ENCODE assay signal across 21 cellular contexts in the genomic region with DNA sequence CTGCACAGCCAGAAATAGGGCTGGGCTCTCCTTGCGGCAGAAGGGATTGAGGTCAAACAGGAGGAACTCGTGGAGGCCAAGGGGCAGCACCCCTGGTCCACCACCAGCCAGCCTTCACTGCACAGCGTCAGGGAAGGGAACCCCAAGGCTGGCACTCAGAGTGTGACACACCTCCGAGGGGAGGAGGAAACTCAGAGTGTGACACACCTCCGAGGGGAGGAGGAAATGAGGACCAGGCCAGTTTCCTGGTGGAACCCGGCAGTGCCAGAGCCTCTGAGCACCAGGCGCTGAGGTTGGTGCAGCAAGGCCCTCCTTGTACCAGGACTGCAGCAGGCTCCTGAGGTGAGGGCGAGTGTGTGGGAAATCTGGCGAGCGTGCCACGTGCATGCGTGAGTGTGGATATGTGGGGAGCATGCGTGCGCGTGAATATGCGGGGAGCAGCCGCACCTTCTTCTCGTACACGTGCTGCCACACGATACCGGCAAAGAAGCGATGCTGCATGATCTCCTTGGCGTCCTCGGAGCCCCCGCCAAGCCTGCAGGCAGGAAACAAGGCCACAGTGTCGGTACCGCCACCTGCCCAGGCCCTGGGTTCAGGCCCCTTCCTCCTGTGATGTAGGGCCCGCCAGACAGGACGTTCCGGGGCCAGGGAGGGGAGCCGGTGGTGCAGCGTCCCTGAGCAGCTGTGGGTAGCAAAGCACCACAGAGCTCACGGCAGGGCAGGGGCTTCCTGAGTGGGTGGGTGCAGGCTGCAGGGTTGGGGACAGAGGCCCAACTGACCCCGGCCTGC. TPM values are rescaled to one million over a fixed set of nuclear protein-coding genes. Genes with fewer than 3 reads are reported as not detected.
DNase-seq lines count a peak whose midpoint lies in the region; ATAC-seq and TF ChIP-seq lines count a peak whose summit lies in the region.
"Had no signal": no experiment of that assay in that cellular context is flagged by ENCODE, and none has a peak within 500 bp of the region (broad histone marks: within the 10 kb centered on the region; RNA-seq: fewer than 3 reads in every experiment).

No MANE protein-coding gene starts in this region.

- H3K4me3 Mint-ChIP-seq in stimulated activated effector memory CD8-positive, alpha-beta T cell treated with anti-CD3 and anti-CD28 coated beads, Interleukin-12 subunit alpha, Interleukin-12 subunit beta, amount 100 ng/mL, for 72 hours, result no peak overlapping the region
- H3K4me3 Mint-ChIP-seq in activated CD4-positive, alpha-beta memory T cell treated with anti-CD3 and anti-CD28 coated beads for 36 hours, result no peak overlapping the region
- H3K4me3 Mint-ChIP-seq: CD4-positive, alpha-beta memory T cell; H9 had no signal

- H3K4me1 Mint-ChIP-seq in stimulated activated effector memory CD8-positive, alpha-beta T cell treated with anti-CD3 and anti-CD28 coated beads, Interleukin-12 subunit alpha, Interleukin-12 subunit beta, amount 100 ng/mL, for 72 hours, result peaks cover 11% of the 10 kb centered on the region
- no peaks in the 10 kb centered on the region for H3K4me1 Mint-ChIP-seq in activated CD4-positive, alpha-beta memory T cell treated with anti-CD3 and anti-CD28 coated beads for 36 hours (ENCODE audit: low read depth)

- no peaks in the 10 kb centered on the region for H3K27me3 Mint-ChIP-seq in activated CD4-positive, alpha-beta memory T cell treated with anti-CD3 and anti-CD28 coated beads for 36 hours
- H3K27me3 Mint-ChIP-seq: CD4-positive, alpha-beta memory T cell had no signal

- peak overlapping the region; percentile 56 for H3K27ac Mint-ChIP-seq in stimulated activated effector memory CD8-positive, alpha-beta T cell treated with anti-CD3 and anti-CD28 coated beads, Interleukin-12 subunit alpha, Interleukin-12 subunit beta, amount 100 ng/mL, for 72 hours
- H3K27ac Mint-ChIP-seq in activated CD4-positive, alpha-beta memory T cell treated with anti-CD3 and anti-CD28 coated beads for 36 hours, result no peak overlapping the region
- H3K27ac Mint-ChIP-seq: H9 had no signal

- no peak for TF ChIP-seq CTCF in HEK293 (tag by site-specific recombination; IDR thresholded peaks at IDR 0.05)
- TF ChIP-seq CTCF in colonic mucosa (IDR thresholded peaks at IDR 0.05), result no peak
- no peak for TF ChIP-seq CTCF in left lung (IDR thresholded peaks at IDR 0.05)
- TF ChIP-seq CTCF in coronary artery (IDR thresholded peaks at IDR 0.05), result no peak

- CTCF ChIA-PET in HEK293 (lab: Yijun Ruan, JAX), result interaction anchor here (0.6 to 1.2 kb wide), 2 partner anchors 54 to 201 kb away, joined by 4 read pairs; no protein-coding TSS in a partner anchor
- CTCF ChIA-PET in activated CD4-positive, alpha-beta memory T cell treated with anti-CD3 and anti-CD28 coated beads for 36 hours (lab: Charles Lee), result interaction anchor here (1.0 to 7.5 kb wide), 3 partner anchors 14 to 54 kb away, joined by 3 to 99 read pairs (median 4); no protein-coding TSS in a partner anchor

- H3K4me1 ChIP-seq in HEK293 (ENCODE audit: control insufficient read depth, insufficient read depth, low read length) (peaks cover 4% of the 10 kb centered on the region; the same call in 1 of the 2 replicates), colonic mucosa (peaks cover 3% of the 10 kb centered on the region), left lung (peaks cover 9 to 10% of the 10 kb centered on the region in 2 donors)

- intact Hi-C loops in colonic mucosa (cut with DNase I) (loop anchor here (10.0 kb wide), 1 partner anchor 283 kb away; no protein-coding TSS in a partner anchor), left lung (cut with DNase I) (no loop called here)
- intact Hi-C loops in activated CD4-positive, alpha-beta memory T cell treated with anti-CD3 and anti-CD28 coated beads for 36 hours (cut with micrococcal nuclease), result no loop called here

- H3K4me3 ChIP-seq in HEK293 (ENCODE audit: low read depth, low read length) (no peak overlapping the region), colonic mucosa (no peak overlapping the region), left lung (no peak overlapping the region), coronary artery (no peak overlapping the region)
- H3K4me3 ChIP-seq: GM23248, SJSA1 had no signal

- H3K9ac ChIP-seq in colonic mucosa (ENCODE audit: low read depth in 2 of 2, low read length in 2 of 2), result no peak overlapping the region
- H3K9ac ChIP-seq: BLaER1 treated with 17β-estradiol and CSF1 and Interleukin-3, amounts not matched to agents 10 nM and 100 nM; GM23248 had no signal

- no peaks in the 10 kb centered on the region for H3K9me3 ChIP-seq in HEK293 (ENCODE audit: control insufficient read depth, insufficient read depth, low read depth, low read length)
- H3K9me3 ChIP-seq in colonic mucosa, result no peaks in the 10 kb centered on the region
- peaks cover 0 to 5% of the 10 kb centered on the region in 2 donors for H3K9me3 ChIP-seq in left lung
- H3K9me3 ChIP-seq: Caco-2 had no signal

- H3K9me3 Mint-ChIP-seq in stimulated activated effector memory CD8-positive, alpha-beta T cell treated with anti-CD3 and anti-CD28 coated beads, Interleukin-12 subunit alpha, Interleukin-12 subunit beta, amount 100 ng/mL, for 72 hours, result no peaks in the 10 kb centered on the region
- peaks cover 4% of the 10 kb centered on the region for H3K9me3 Mint-ChIP-seq in activated CD4-positive, alpha-beta memory T cell treated with anti-CD3 and anti-CD28 coated beads for 36 hours
- H3K9me3 Mint-ChIP-seq: CD4-positive, alpha-beta memory T cell had no signal

- no peak overlapping the region for H3K27ac ChIP-seq in HEK293 (ENCODE audit: extremely low read depth, low read depth, low read length)
- H3K27ac ChIP-seq in colonic mucosa, result no peak overlapping the region
- H3K27ac ChIP-seq in left lung, result no peak overlapping the region
- H3K27ac ChIP-seq in coronary artery, result no peak overlapping the region
- H3K27ac ChIP-seq: BLaER1 treated with 17β-estradiol and CSF1 and Interleukin-3, amounts not matched to agents 10 nM and 100 nM; GM23248; SJSA1 had no signal

- ATAC-seq in left lung, result peak; percentile 20
- no peak for ATAC-seq in stimulated activated effector memory CD8-positive, alpha-beta T cell treated with anti-CD3 and anti-CD28 coated beads, Interleukin-12 subunit alpha, Interleukin-12 subunit beta, amount 100 ng/mL, for 72 hours
- ATAC-seq: Right ventricle myocardium inferior had no signal

- peaks cover 71% of the 10 kb centered on the region for H3K36me3 Mint-ChIP-seq in stimulated activated effector memory CD8-positive, alpha-beta T cell treated with anti-CD3 and anti-CD28 coated beads, Interleukin-12 subunit alpha, Interleukin-12 subunit beta, amount 100 ng/mL, for 72 hours
- H3K36me3 Mint-ChIP-seq in activated CD4-positive, alpha-beta memory T cell treated with anti-CD3 and anti-CD28 coated beads for 36 hours, result peaks cover 36% of the 10 kb centered on the region

- H3K27me3 ChIP-seq in colonic mucosa (no peaks in the 10 kb centered on the region), left lung (no peaks in the 10 kb centered on the region)
- H3K27me3 ChIP-seq: BLaER1 treated with 17β-estradiol and CSF1 and Interleukin-3, amounts not matched to agents 10 nM and 100 nM; SJSA1 had no signal

- POLR2A ChIA-PET in HEK293 (lab: Yijun Ruan, JAX), result interaction anchor here (1.6 kb wide), 1 partner anchor 19 kb away, joined by 3 read pairs; no protein-coding TSS in a partner anchor
- POLR2A ChIA-PET in activated CD4-positive, alpha-beta memory T cell treated with anti-CD3 and anti-CD28 coated beads for 36 hours (lab: Charles Lee), result no interaction called here

- H3K36me3 ChIP-seq in HEK293 (ENCODE audit: control insufficient read depth in 2 of 2, insufficient read depth in 1 of 2, low read length in 2 of 2), result peaks cover 0 to 73% of the 10 kb centered on the region in 2 experiments; a peak in 2 of 3 replicates
- peaks cover 3% of the 10 kb centered on the region for H3K36me3 ChIP-seq in colonic mucosa
- peaks cover 0 to 74% of the 10 kb centered on the region in 2 donors for H3K36me3 ChIP-seq in left lung

- peak; percentile 52 for DNase-seq in colonic mucosa
- peak in 1 of 2 donors; percentile 74 for DNase-seq in left lung
- no peak for DNase-seq in stimulated activated effector memory CD8-positive, alpha-beta T cell treated with anti-CD3 and anti-CD28 coated beads, Interleukin-12 subunit alpha, Interleukin-12 subunit beta, amount 100 ng/mL, for 72 hours (ENCODE audit: low spot score in 2 of 2)
- no peak for DNase-seq in coronary artery (ENCODE audit: low spot score)
- DNase-seq in activated CD4-positive, alpha-beta memory T cell treated with anti-CD3 and anti-CD28 coated beads for 36 hours, result no peak
- no peak for DNase-seq in NCI-H2171 (lab: John Stamatoyannopoulos, UW)
- DNase-seq: Caco-2; CD4-positive, alpha-beta memory T cell; DND-41; GM23248; H9; Kasumi-1; NCI-H1417; NCI-H1694 treated with DMSO at 0.1 percent for 48 hours; NCI-H2081 treated with DMSO at 0.1 percent for 48 hours; NCI-H446; NCI-H526 had no signal

TF ChIP-seq in HEK293, 187 proteins besides CTCF, POLR2A, EP300 and RAD21 (continues in another document):
- TF ChIP-seq ZNF561 (tag by site-specific recombination; IDR thresholded peaks at IDR 0.05; ENCODE audit: borderline replicate concordance), result no peak
- TF ChIP-seq, protein P1, sequence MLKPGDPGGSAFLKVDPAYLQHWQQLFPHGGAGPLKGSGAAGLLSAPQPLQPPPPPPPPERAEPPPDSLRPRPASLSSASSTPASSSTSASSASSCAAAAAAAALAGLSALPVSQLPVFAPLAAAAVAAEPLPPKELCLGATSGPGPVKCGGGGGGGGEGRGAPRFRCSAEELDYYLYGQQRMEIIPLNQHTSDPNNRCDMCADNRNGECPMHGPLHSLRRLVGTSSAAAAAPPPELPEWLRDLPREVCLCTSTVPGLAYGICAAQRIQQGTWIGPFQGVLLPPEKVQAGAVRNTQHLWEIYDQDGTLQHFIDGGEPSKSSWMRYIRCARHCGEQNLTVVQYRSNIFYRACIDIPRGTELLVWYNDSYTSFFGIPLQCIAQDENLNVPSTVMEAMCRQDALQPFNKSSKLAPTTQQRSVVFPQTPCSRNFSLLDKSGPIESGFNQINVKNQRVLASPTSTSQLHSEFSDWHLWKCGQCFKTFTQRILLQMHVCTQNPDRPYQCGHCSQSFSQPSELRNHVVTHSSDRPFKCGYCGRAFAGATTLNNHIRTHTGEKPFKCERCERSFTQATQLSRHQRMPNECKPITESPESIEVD (tag by site-specific recombination; IDR thresholded peaks at IDR 0.05), result no peak

RNA-seq across cellular contexts. Expression of gene SIVA1, which starts 19.2 kb away (rescaled TPM):
- total RNA-seq in colonic mucosa (100 to 1,000 TPM in 1 of 2 donors, 10 to 100 TPM in 1; 58.8 to 153 TPM), left lung (10 to 100 TPM; 59.2 to 69.5 TPM)
- total RNA-seq in activated CD4-positive, alpha-beta memory T cell treated with anti-CD3 and anti-CD28 coated beads for 36 hours, result 100 to 1,000 TPM in 1 of 2 experiments, 10 to 100 TPM in 1; 97.6 to 109 TPM

RNA-seq across cellular contexts. Expression of gene AKT1, which starts 23.4 kb away (rescaled TPM):
- total RNA-seq in colonic mucosa, result 100 to 1,000 TPM; 117 to 181 TPM
- total RNA-seq in left lung, result 100 to 1,000 TPM; 173 to 176 TPM
- 100 to 1,000 TPM; 131 to 133 TPM for total RNA-seq in activated CD4-positive, alpha-beta memory T cell treated with anti-CD3 and anti-CD28 coated beads for 36 hours

RNA-seq across cellular contexts. Expression of gene ZBTB42, which starts 28.8 kb away (rescaled TPM):
- total RNA-seq in colonic mucosa, result 1 to 10 TPM; 6.6 to 7.0 TPM
- 10 to 100 TPM in 1 of 2 donors, 1 to 10 TPM in 1; 9.9 to 12.1 TPM for total RNA-seq in left lung
- total RNA-seq in activated CD4-positive, alpha-beta memory T cell treated with anti-CD3 and anti-CD28 coated beads for 36 hours, result 1 to 10 TPM; 3.1 to 3.4 TPM

RNA-seq across cellular contexts. Expression of gene ADSS1, which starts 48.1 kb away (rescaled TPM):
- total RNA-seq in colonic mucosa (1 to 10 TPM; 3.5 to 4.0 TPM), left lung (1 to 10 TPM; 5.2 to 5.3 TPM)
- 1 to 10 TPM; 2.3 to 3.3 TPM for total RNA-seq in activated CD4-positive, alpha-beta memory T cell treated with anti-CD3 and anti-CD28 coated beads for 36 hours
